ENCODE assay signal across 19 cellular contexts in genomic region chr15:36894062-36894461, GRCh38.
A peak's percentile ranks its signal among the peaks of the same experiment; 100 is the strongest.
DNase-seq lines count a peak whose midpoint lies in the region; ATAC-seq and TF ChIP-seq lines count a peak whose summit lies in the region.
"Had no signal": no experiment of that assay in that cellular context is flagged by ENCODE, and none has a peak within 500 bp of the region (broad histone marks: within the 10 kb centered on the region; RNA-seq: fewer than 3 reads in every experiment).

No MANE protein-coding gene starts in this region.

- intact Hi-C loops in Panc1 (cut with micrococcal nuclease; ENCODE audit: unreplicated experiment) = no loop called here

- in situ Hi-C loops in Panc1 (cut with HindIII; ENCODE audit: low pct_unique_long_range_greater_than_20kb, low sequenced_read_pairs) = no loop called here

- peaks cover 23% of the 10 kb centered on the region for H3K4me1 ChIP-seq in Panc1 (ENCODE audit: control insufficient read depth, insufficient read depth, low read length)
- H3K4me1 ChIP-seq: BLaER1 treated with 17β-estradiol and CSF1 and Interleukin-3, amounts not matched to agents 10 nM and 100 nM had no signal

- H3K27me3 Mint-ChIP-seq in mesothelial cell of epicardium (ENCODE audit: low read depth) = no peaks in the 10 kb centered on the region
- no peaks in the 10 kb centered on the region for H3K27me3 Mint-ChIP-seq in type B pancreatic cell

- peak overlapping the region; percentile 29; the same call in 1 of the 2 replicates for H3K27ac ChIP-seq in Panc1 (ENCODE audit: low read length)
- H3K27ac ChIP-seq: BLaER1 treated with 17β-estradiol and CSF1 and Interleukin-3, amounts not matched to agents 10 nM and 100 nM; GM23248; HL-60 had no signal

- H3K4me3 Mint-ChIP-seq in mesothelial cell of epicardium (no peak overlapping the region), type B pancreatic cell (peak overlapping the region; percentile 20)
- H3K4me3 Mint-ChIP-seq: B cell; CD8-positive, alpha-beta T cell; HFFc6 had no signal

- H3K4me1 Mint-ChIP-seq in mesothelial cell of epicardium (peaks cover 93% of the 10 kb centered on the region), type B pancreatic cell (ENCODE audit: unreplicated experiment) (peaks cover 64% of the 10 kb centered on the region)
- H3K4me1 Mint-ChIP-seq: B cell had no signal

- CTCF ChIA-PET in HEK293T (lab: Yijun Ruan, JAX) (no interaction called here), Panc1 (lab: Charles Lee) (no interaction called here)

- H3K27ac Mint-ChIP-seq in mesothelial cell of epicardium (peak overlapping the region; percentile 89), type B pancreatic cell (peak overlapping the region; percentile 5)
- H3K27ac Mint-ChIP-seq: B cell; CD8-positive, alpha-beta T cell; HFFc6 had no signal

- H3K36me3 Mint-ChIP-seq in mesothelial cell of epicardium = peaks cover 32% of the 10 kb centered on the region
- peaks cover 59% of the 10 kb centered on the region for H3K36me3 Mint-ChIP-seq in type B pancreatic cell
- H3K36me3 Mint-ChIP-seq: CD8-positive, alpha-beta T cell had no signal

- no TSS peak for BruUV-seq in Panc1 (replicated peaks; lab: Mats Ljungman, UMichigan)

- H3K36me3 ChIP-seq in Panc1 (ENCODE audit: control insufficient read depth, insufficient read depth, low read length) = no peaks in the 10 kb centered on the region
- H3K36me3 ChIP-seq: BLaER1 treated with 17β-estradiol and CSF1 and Interleukin-3, amounts not matched to agents 10 nM and 100 nM had no signal

- POLR2A ChIA-PET in HEK293T (lab: Yijun Ruan, JAX) = interaction anchor here (1.9 kb wide), 1 partner anchor 207 kb away, joined by 6 read pairs; no protein-coding TSS in a partner anchor
- POLR2A ChIA-PET in Panc1 (lab: Charles Lee) = no interaction called here

- no peaks in the 10 kb centered on the region for H3K9me3 ChIP-seq in Panc1 (ENCODE audit: control insufficient read depth, insufficient read depth, low read depth, low read length)
- H3K9me3 ChIP-seq: BLaER1 treated with 17β-estradiol and CSF1 and Interleukin-3, amounts not matched to agents 10 nM and 100 nM had no signal

- no peak for DNase-seq in HEK293T (ENCODE audit: extremely low spot score)
- DNase-seq in Panc1 (ENCODE audit: low read depth, low spot score) = no peak
- DNase-seq in mesothelial cell of epicardium (ENCODE audit: low spot score in 2 of 2, unreplicated experiment in 2 of 2) = no peak
- DNase-seq in type B pancreatic cell (ENCODE audit: extremely low spot score, unreplicated experiment) = no peak
- DNase-seq in GOT3 (lab: John Stamatoyannopoulos, UW) = no peak
- DNase-seq in mucosa of gallbladder (ENCODE audit: low spot score) = no peak
- DNase-seq: Calu3; CD8-positive, alpha-beta T cell; DMS 273 treated with DMSO at 0.1 percent for 48 hours; DMS53; DND-41; EL; GM23248; HCEC 1CT; HFFc6 had no signal

- H3K9me3 Mint-ChIP-seq in mesothelial cell of epicardium (no peaks in the 10 kb centered on the region), type B pancreatic cell (no peaks in the 10 kb centered on the region)
- H3K9me3 Mint-ChIP-seq: CD8-positive, alpha-beta T cell; HFFc6 had no signal

- no peaks in the 10 kb centered on the region for H3K27me3 ChIP-seq in Panc1 (ENCODE audit: control insufficient read depth, insufficient read depth, low read length)
- H3K27me3 ChIP-seq: BLaER1 treated with 17β-estradiol and CSF1 and Interleukin-3, amounts not matched to agents 10 nM and 100 nM had no signal

- ATAC-seq in Panc1 = no peak
- ATAC-seq: CD8-positive, alpha-beta T cell; GM12878 had no signal

- TF ChIP-seq CTCF in Panc1 (IDR thresholded peaks at IDR 0.05) (no peak), mesothelial cell of epicardium (IDR thresholded peaks at IDR 0.05; ENCODE audit: unreplicated experiment) (no peak), type B pancreatic cell (conservative IDR thresholded peaks at IDR 0.05) (no peak)

- H3K4me3 ChIP-seq in Panc1 (ENCODE audit: low read depth in 2 of 2, low read length in 2 of 2) = no peak overlapping the region
- H3K4me3 ChIP-seq: BLaER1 treated with 17β-estradiol and CSF1 and Interleukin-3, amounts not matched to agents 10 nM and 100 nM; GM12878; GM23248 had no signal

TF ChIP-seq in HEK293T, 16 proteins besides CTCF, POLR2A, EP300 and RAD21:
- TF ChIP-seq, protein P1, sequence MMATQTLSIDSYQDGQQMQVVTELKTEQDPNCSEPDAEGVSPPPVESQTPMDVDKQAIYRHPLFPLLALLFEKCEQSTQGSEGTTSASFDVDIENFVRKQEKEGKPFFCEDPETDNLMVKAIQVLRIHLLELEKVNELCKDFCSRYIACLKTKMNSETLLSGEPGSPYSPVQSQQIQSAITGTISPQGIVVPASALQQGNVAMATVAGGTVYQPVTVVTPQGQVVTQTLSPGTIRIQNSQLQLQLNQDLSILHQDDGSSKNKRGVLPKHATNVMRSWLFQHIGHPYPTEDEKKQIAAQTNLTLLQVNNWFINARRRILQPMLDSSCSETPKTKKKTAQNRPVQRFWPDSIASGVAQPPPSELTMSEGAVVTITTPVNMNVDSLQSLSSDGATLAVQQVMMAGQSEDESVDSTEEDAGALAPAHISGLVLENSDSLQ (IDR thresholded peaks at IDR 0.05) = peak; percentile 60
- TF ChIP-seq FOXK2 (IDR thresholded peaks at IDR 0.05) = no peak
